29 cellular contexts compared by ENCODE assay signal in genomic region chr2:50221106-50221505, GRCh38.
"Had no signal": no experiment of that assay in that cellular context is flagged by ENCODE, and none has a peak within 500 bp of the region (broad histone marks: within the 10 kb centered on the region; RNA-seq: fewer than 3 reads in every experiment).

No MANE protein-coding gene starts in this region.

- H3K9me3 ChIP-seq: left lung, lower lobe of right lung, pancreas, prostate gland, suprapubic skin, thoracic aorta, tibial artery, upper lobe of right lung had no signal

- DNase-seq: hypothalamus; immature natural killer cell; kidney; left colon; left lung; lower lobe of right lung; mammary epithelial cell; mesenchymal stem cell; naive thymus-derived CD8-positive, alpha-beta T cell; nucleus accumbens; pancreas; posterior cingulate gyrus; retina; right cardiac atrium; stimulated activated CD4-positive, alpha-beta T cell treated with anti-CD3 and anti-CD28 coated beads, Interleukin-12 subunit alpha, Interleukin-12 subunit beta, amount 100 ng/mL, for 4 hours; stimulated activated CD4-positive, alpha-beta T cell treated with anti-CD3 and anti-CD28 coated beads, Interleukin-15, amount 100 ng/mL, for 24 hours; stimulated activated CD4-positive, alpha-beta T cell treated with anti-CD3 and anti-CD28 coated beads, Interleukin-2, amount 100 ng/mL, for 24 hours; stimulated activated CD4-positive, alpha-beta T cell treated with anti-CD3 and anti-CD28 coated beads, Interleukin-4, amount 100 ng/mL, for 1 hour; stimulated activated naive B cell treated with anti-CD40 and anti-IgM and Interleukin-4, amounts not matched to agents 10 μg/mL and 1 μg/mL and 100 μg/mL, for 72 hours; tibial artery; trophoblast cell; upper lobe of right lung had no signal

- H3K4me1 ChIP-seq: left lung, lower lobe of right lung, pancreas, prostate gland, suprapubic skin, tibial artery, upper lobe of right lung had no signal

- H3K27ac ChIP-seq: left lung, lower lobe of right lung, pancreas, prostate gland, skin epidermis, suprapubic skin, thoracic aorta, tibial artery, upper lobe of right lung had no signal

- H3K4me1 Mint-ChIP-seq: immature natural killer cell; naive thymus-derived CD8-positive, alpha-beta T cell; nephron; neural crest cell; stimulated activated naive B cell treated with anti-CD40 and anti-IgM and Interleukin-4, amounts not matched to agents 10 μg/mL and 1 μg/mL and 100 μg/mL, for 72 hours had no signal

- H3K27me3 ChIP-seq: left lung, pancreas, suprapubic skin, tibial artery, upper lobe of right lung had no signal

- H3K27me3 Mint-ChIP-seq: naive thymus-derived CD8-positive, alpha-beta T cell; stimulated activated naive B cell treated with anti-CD40 and anti-IgM and Interleukin-4, amounts not matched to agents 10 μg/mL and 1 μg/mL and 100 μg/mL, for 72 hours; stimulated activated naive CD8-positive, alpha-beta T cell treated with anti-CD3 and anti-CD28 coated beads, Interleukin-15, Interleukin-2, amounts not matched to agents 100 ng/mL and 50 ng/mL, for 24 hours had no signal

- H3K36me3 Mint-ChIP-seq: immature natural killer cell; naive thymus-derived CD8-positive, alpha-beta T cell; stimulated activated naive B cell treated with anti-CD40 and anti-IgM and Interleukin-4, amounts not matched to agents 10 μg/mL and 1 μg/mL and 100 μg/mL, for 72 hours had no signal

- H3K4me3 Mint-ChIP-seq: immature natural killer cell; naive thymus-derived CD8-positive, alpha-beta T cell; nephron; neural crest cell; stimulated activated naive B cell treated with anti-CD40 and anti-IgM and Interleukin-4, amounts not matched to agents 10 μg/mL and 1 μg/mL and 100 μg/mL, for 72 hours; stimulated activated naive CD8-positive, alpha-beta T cell treated with anti-CD3 and anti-CD28 coated beads, Interleukin-15, Interleukin-2, amounts not matched to agents 100 ng/mL and 50 ng/mL, for 24 hours had no signal

- H3K9me3 Mint-ChIP-seq: nephron, neural crest cell had no signal

- H3K27ac Mint-ChIP-seq: immature natural killer cell; naive thymus-derived CD8-positive, alpha-beta T cell; nephron; stimulated activated naive B cell treated with anti-CD40 and anti-IgM and Interleukin-4, amounts not matched to agents 10 μg/mL and 1 μg/mL and 100 μg/mL, for 72 hours; stimulated activated naive CD8-positive, alpha-beta T cell treated with anti-CD3 and anti-CD28 coated beads, Interleukin-15, Interleukin-2, amounts not matched to agents 100 ng/mL and 50 ng/mL, for 24 hours had no signal
